22 cellular contexts compared by ENCODE assay signal in genomic region chr3:130705501-130705900, GRCh38.
"Had no signal": no experiment of that assay in that cellular context is flagged by ENCODE, and none has a peak within 500 bp of the region (broad histone marks: within the 10 kb centered on the region; RNA-seq: fewer than 3 reads in every experiment).

No MANE protein-coding gene starts in this region.

- H3K27me3 ChIP-seq: gastroesophageal sphincter, neutrophil, ovary, right atrium auricular region, spleen, upper lobe of right lung had no signal

- DNase-seq: activated B cell treated with CpG ODN at 0.5 μM for 24 hours; activated CD4-positive, alpha-beta T cell treated with anti-CD3 and anti-CD28 coated beads for 4 hours; activated CD4-positive, alpha-beta T cell treated with anti-CD3 and anti-CD28 coated beads, Interleukin-2, amount 50 U/mL, for 48 hours; activated CD8-positive, alpha-beta memory T cell treated with anti-CD3 and anti-CD28 coated beads, Interleukin-2, amount 50 U/mL, for 48 hours; activated naive CD4-positive, alpha-beta T cell treated with Interleukin-2 at 50 U/mL for 16 hours; activated naive CD8-positive, alpha-beta T cell treated with anti-CD3 and anti-CD28 coated beads for 36 hours; activated T-cell treated with anti-CD3 and anti-CD28 coated beads, Interleukin-2, amount 50 U/mL, for 4 hours; head of caudate nucleus; hypothalamus; ovary; psoas muscle; spleen; stimulated activated CD4-positive, alpha-beta T cell treated with anti-CD3 and anti-CD28 coated beads, Interleukin-4, amount 100 ng/mL, for 1 hour; stimulated activated naive CD8-positive, alpha-beta T cell treated with anti-CD3 and anti-CD28 coated beads, Interleukin-15, Interleukin-2, amounts not matched to agents 100 U/mL and 50 U/mL, for 24 hours; T1000; upper lobe of right lung had no signal

- H3K27me3 Mint-ChIP-seq: activated B cell treated with CpG ODN at 0.5 μM for 24 hours; activated naive CD8-positive, alpha-beta T cell treated with anti-CD3 and anti-CD28 coated beads for 36 hours; memory B cell had no signal

- H3K27ac ChIP-seq: coronary artery, gastroesophageal sphincter, neutrophil, ovary, psoas muscle, right atrium auricular region, spleen, upper lobe of right lung had no signal

- H3K9me3 ChIP-seq: gastroesophageal sphincter, neutrophil, ovary, psoas muscle, right atrium auricular region, spleen, upper lobe of right lung had no signal

- H3K9me3 Mint-ChIP-seq: activated B cell treated with CpG ODN at 0.5 μM for 24 hours; activated naive CD8-positive, alpha-beta T cell treated with anti-CD3 and anti-CD28 coated beads for 36 hours; activated T-cell treated with anti-CD3 and anti-CD28 coated beads, Interleukin-2, amount 50 U/mL, for 4 hours; memory B cell; nephron had no signal

- H3K4me3 ChIP-seq: coronary artery, gastroesophageal sphincter, ovary, psoas muscle, right atrium auricular region, spleen, upper lobe of right lung had no signal

- H3K27ac Mint-ChIP-seq: activated B cell treated with CpG ODN at 0.5 μM for 24 hours; activated naive CD8-positive, alpha-beta T cell treated with anti-CD3 and anti-CD28 coated beads for 36 hours; memory B cell; nephron had no signal

- H3K4me3 Mint-ChIP-seq: activated B cell treated with CpG ODN at 0.5 μM for 24 hours; activated naive CD8-positive, alpha-beta T cell treated with anti-CD3 and anti-CD28 coated beads for 36 hours; activated T-cell treated with anti-CD3 and anti-CD28 coated beads, Interleukin-2, amount 50 U/mL, for 4 hours; memory B cell; nephron had no signal

- H3K36me3 ChIP-seq: ovary had no signal

- H3K4me1 Mint-ChIP-seq: activated B cell treated with CpG ODN at 0.5 μM for 24 hours; activated naive CD8-positive, alpha-beta T cell treated with anti-CD3 and anti-CD28 coated beads for 36 hours; memory B cell; nephron had no signal

- H3K4me1 ChIP-seq: gastroesophageal sphincter, psoas muscle, right atrium auricular region, spleen, upper lobe of right lung had no signal
